Comparison of ENCODE assay signal across 2 cellular contexts in genomic region chr4:77631276-77631675, GRCh38.
A peak's percentile ranks its signal among the peaks of the same experiment; 100 is the strongest.
TF ChIP-seq lines count a peak whose summit lies in the region.

No MANE protein-coding gene starts in this region.

TF ChIP-seq in HCT116, 20 proteins besides CTCF, POLR2A, EP300 and RAD21 (continued from another document):
- TF ChIP-seq REST (IDR thresholded peaks at IDR 0.05; ENCODE audit: low read depth): no peak
- TF ChIP-seq POLR2AphosphoS5 (IDR thresholded peaks at IDR 0.05; ENCODE audit: low read depth, low read length): no peak
- no peak for TF ChIP-seq EGR1 (IDR thresholded peaks at IDR 0.05; ENCODE audit: low read depth)
- TF ChIP-seq YY1 (IDR thresholded peaks at IDR 0.05; ENCODE audit: extremely low read depth, insufficient replicate concordance, low read depth, low read length): no peak
- no peak for TF ChIP-seq ZFX (IDR thresholded peaks at IDR 0.05)
- TF ChIP-seq SRF (IDR thresholded peaks at IDR 0.05; ENCODE audit: low read depth): no peak
- no peak for TF ChIP-seq TCF7L2 (IDR thresholded peaks at IDR 0.05; ENCODE audit: borderline replicate concordance, extremely low read depth, insufficient read depth, insufficient read length)
- no peak for TF ChIP-seq MAX (IDR thresholded peaks at IDR 0.05)
- no peak for TF ChIP-seq ZBTB33 (IDR thresholded peaks at IDR 0.05; ENCODE audit: extremely low read depth, insufficient replicate concordance, low read length)
- no peak for TF ChIP-seq SIN3A (IDR thresholded peaks at IDR 0.05; ENCODE audit: low read depth)
- TF ChIP-seq ATF3 (IDR thresholded peaks at IDR 0.05): no peak
- no peak for TF ChIP-seq FOSL1 (IDR thresholded peaks at IDR 0.05; ENCODE audit: low read depth)
- no peak for TF ChIP-seq JUND (IDR thresholded peaks at IDR 0.05)
- TF ChIP-seq EZH2phosphoT487 (IDR thresholded peaks at IDR 0.05; ENCODE audit: borderline replicate concordance): no peak
- no peak for TF ChIP-seq ZNF274 (IDR thresholded peaks at IDR 0.05; ENCODE audit: low read depth, low read length)
- no peak for TF ChIP-seq CEBPB (IDR thresholded peaks at IDR 0.05; ENCODE audit: low read depth)
- no peak for TF ChIP-seq CBX3 (IDR thresholded peaks at IDR 0.05; ENCODE audit: low read depth)

TF ChIP-seq in liver, 16 proteins besides CTCF, POLR2A, EP300 and RAD21 (continued from another document):
- no peak for TF ChIP-seq ZBTB33 (IDR thresholded peaks at IDR 0.05)
- TF ChIP-seq ATF3 (IDR thresholded peaks at IDR 0.05): no peak
- TF ChIP-seq HNF4A (conservative IDR thresholded peaks at IDR 0.05): peak; percentile 94 to 95
- TF ChIP-seq RXRA (IDR thresholded peaks at IDR 0.05): peak; percentile 62 to 78
